In genomic region chr14:68947802-68948201, GRCh38 we compare ENCODE assay signal across 9 cellular contexts. TPM values are rescaled to one million over a fixed set of nuclear protein-coding genes. Genes with fewer than 3 reads are reported as not detected.
DNase-seq lines count a peak whose midpoint lies in the region; ATAC-seq and TF ChIP-seq lines count a peak whose summit lies in the region.
"Had no signal": no experiment of that assay in that cellular context is flagged by ENCODE, and none has a peak within 500 bp of the region (broad histone marks: within the 10 kb centered on the region; RNA-seq: fewer than 3 reads in every experiment).

No MANE protein-coding gene starts in this region.

- intact Hi-C loops in sciatic nerve (cut with DNase I), result no loop called here

- peaks cover 0 to 82% (median 13%) of the 10 kb centered on the region in 4 donors for H3K4me1 ChIP-seq in Peyer's patch

- peak overlapping the region; percentile 34 to 86 (median 66) for H3K27ac ChIP-seq in Peyer's patch

- DNase-seq in DMS153 treated with DMSO at 0.1 percent for 48 hours (lab: John Stamatoyannopoulos, UW; ENCODE audit: unreplicated experiment) (peak; percentile 52), Peyer's patch (peak in 2 of 3 donors; percentile 79 to 80), fibroblast of peridontal ligament (ENCODE audit: extremely low read depth) (peak; percentile 66), sciatic nerve (ENCODE audit: low spot score) (peak; percentile 75), NCI-H1092 treated with DMSO at 0.1 percent for 48 hours (lab: John Stamatoyannopoulos, UW) (no peak), GM19240 (ENCODE audit: insufficient read length, low spot score) (no peak)
- DNase-seq: activated naive CD4-positive, alpha-beta T cell treated with anti-CD3 and anti-CD28 coated beads, Interleukin-2, amount 50 U/mL, for 16 hours had no signal

- peak in 1 of 2 donors; percentile 42 for TF ChIP-seq POLR2A in Peyer's patch (IDR thresholded peaks at IDR 0.05)

- no peak overlapping the region for H3K4me3 ChIP-seq in Peyer's patch

- no peaks in the 10 kb centered on the region for H3K36me3 ChIP-seq in Peyer's patch

- ATAC-seq in sciatic nerve (peak; percentile 72), HG03280 (IDR thresholded peaks at IDR 0.05; ENCODE audit: unreplicated experiment) (no peak), HG03159 (IDR thresholded peaks at IDR 0.05; ENCODE audit: unreplicated experiment) (no peak)

- H3K27me3 ChIP-seq in Peyer's patch, result no peaks in the 10 kb centered on the region

- TF ChIP-seq CTCF in Peyer's patch (IDR thresholded peaks at IDR 0.05), result no peak

- H3K9me3 ChIP-seq in Peyer's patch, result no peaks in the 10 kb centered on the region

RNA-seq across cellular contexts. Expression of gene ACTN1, which starts 31.3 kb away (rescaled TPM):
- total RNA-seq in Peyer's patch (100 to 1,000 TPM in 1 of 4 donors, 10 to 100 TPM in 3; 40.3 to 585 (median 80.1) TPM), sciatic nerve (216 TPM)

Comparison
In these comparisons a context has a peak if more than half of its experiments do, and no peak if none do; other contexts are left out.
1. DNase-seq: peak in DMS153 treated with DMSO at 0.1 percent for 48 hours (single experiment), Peyer's patch (2 of 3), fibroblast of peridontal ligament (single experiment) and sciatic nerve (single experiment); none in NCI-H1092 treated with DMSO at 0.1 percent for 48 hours (single experiment) and GM19240 (single experiment).